In genomic region chr2:219254590-219255219, GRCh38 we compare ENCODE assay signal across 6 cellular contexts. TPM values are rescaled to one million over a fixed set of nuclear protein-coding genes. Genes with fewer than 3 reads are reported as not detected.
A peak's percentile ranks its signal among the peaks of the same experiment; 100 is the strongest.
DNase-seq lines count a peak whose midpoint lies in the region; ATAC-seq and TF ChIP-seq lines count a peak whose summit lies in the region.

No MANE protein-coding gene starts in this region.

- H3K9me3 Mint-ChIP-seq in activated naive CD8-positive, alpha-beta T cell (ENCODE audit: low read depth) = no peaks in the 10 kb centered on the region

- H3K36me3 ChIP-seq in mucosa of descending colon (ENCODE audit: low read depth) = no peaks in the 10 kb centered on the region
- no peaks in the 10 kb centered on the region for H3K36me3 ChIP-seq in brain microvascular endothelial cell (replicated peaks)

- intact Hi-C loops in mucosa of descending colon (cut with DNase I, micrococcal nuclease) = no loop called here

- peaks cover 45% of the 10 kb centered on the region for H3K4me1 Mint-ChIP-seq in activated naive CD8-positive, alpha-beta T cell (ENCODE audit: low read depth)

- ATAC-seq in GM18870 (IDR thresholded peaks at IDR 0.05; ENCODE audit: unreplicated experiment) (peak; percentile 41), HG03521 (IDR thresholded peaks at IDR 0.05; ENCODE audit: unreplicated experiment) (peak; percentile 21), mucosa of descending colon (peak; percentile 2)

- H3K27me3 Mint-ChIP-seq in activated naive CD8-positive, alpha-beta T cell = peaks cover under 1% of the 10 kb centered on the region

- no peak overlapping the region for H3K27ac ChIP-seq in brain microvascular endothelial cell

- TF ChIP-seq CTCF in mucosa of descending colon (IDR thresholded peaks at IDR 0.05) (no peak), brain microvascular endothelial cell (IDR thresholded peaks at IDR 0.05; ENCODE audit: low read depth, low read length, missing control alignments) (no peak)

- H3K4me3 Mint-ChIP-seq in activated naive CD8-positive, alpha-beta T cell = peak overlapping the region; percentile 87

- in situ Hi-C loops in brain microvascular endothelial cell (cut with HindIII; ENCODE audit: low pct_ligation_motif_present, low sequenced_read_pairs) = no loop called here

- peak overlapping the region; percentile 44 for H3K4me3 ChIP-seq in mucosa of descending colon
- no peak overlapping the region for H3K4me3 ChIP-seq in brain microvascular endothelial cell (ENCODE audit: low read depth, low read length)

- H3K36me3 Mint-ChIP-seq in activated naive CD8-positive, alpha-beta T cell = peaks cover 3% of the 10 kb centered on the region

- DNase-seq in mucosa of descending colon (no peak), NCI-H2029 (lab: John Stamatoyannopoulos, UW) (no peak), brain microvascular endothelial cell (no peak)

- no peaks in the 10 kb centered on the region for H3K9me3 ChIP-seq in mucosa of descending colon

- peaks cover 30% of the 10 kb centered on the region for H3K4me1 ChIP-seq in mucosa of descending colon (ENCODE audit: low read depth)

- peaks cover 22% of the 10 kb centered on the region for H3K27me3 ChIP-seq in brain microvascular endothelial cell (replicated peaks)

- peak overlapping the region; percentile 95 for H3K27ac Mint-ChIP-seq in activated naive CD8-positive, alpha-beta T cell

RNA-seq across cellular contexts. Expression of gene TUBA4A, which starts 1.0 kb away (rescaled TPM):
- total RNA-seq in mucosa of descending colon = 10 to 100 TPM; 69.7 to 75.3 (median 75.0) TPM

RNA-seq across cellular contexts. Expression of gene TUBA4B, which starts 1.7 kb away (rescaled TPM):
- not detected for total RNA-seq in mucosa of descending colon

RNA-seq across cellular contexts. Expression of gene STK16, which starts 9.4 kb away (rescaled TPM):
- 10 to 100 TPM; 29.7 to 37.3 (median 32.7) TPM for total RNA-seq in mucosa of descending colon

RNA-seq across cellular contexts. Expression of gene GLB1L, which starts 9.5 kb away (rescaled TPM):
- 10 to 100 TPM in 1 of 3 donors, 1 to 10 TPM in 2; 4.2 to 10.8 (median 5.8) TPM for total RNA-seq in mucosa of descending colon

RNA-seq across cellular contexts. Expression of gene DNAJB2, which starts 24.5 kb away (rescaled TPM):
- total RNA-seq in mucosa of descending colon = 10 to 100 TPM; 61.0 to 71.0 (median 68.7) TPM
